1 cellular context compared by ENCODE assay signal in genomic region chr15:101618861-101619614, GRCh38.
TF ChIP-seq lines count a peak whose summit lies in the region.

No MANE protein-coding gene starts in this region.

TF ChIP-seq in endothelial cell of umbilical vein, 7 proteins besides CTCF, POLR2A, EP300 and RAD21:
- TF ChIP-seq MAX (IDR thresholded peaks at IDR 0.05; ENCODE audit: insufficient read depth, insufficient read length) (no peak), GATA2 (IDR thresholded peaks at IDR 0.05; ENCODE audit: insufficient read depth, insufficient read length, low read depth, low read length) (no peak), POLR2AphosphoS5 (IDR thresholded peaks at IDR 0.05; ENCODE audit: insufficient read depth, low read depth, low read length) (no peak), MYC (IDR thresholded peaks at IDR 0.05; ENCODE audit: low read depth, low read length) (no peak)
